26 cellular contexts compared by ENCODE assay signal in the genomic region with DNA sequence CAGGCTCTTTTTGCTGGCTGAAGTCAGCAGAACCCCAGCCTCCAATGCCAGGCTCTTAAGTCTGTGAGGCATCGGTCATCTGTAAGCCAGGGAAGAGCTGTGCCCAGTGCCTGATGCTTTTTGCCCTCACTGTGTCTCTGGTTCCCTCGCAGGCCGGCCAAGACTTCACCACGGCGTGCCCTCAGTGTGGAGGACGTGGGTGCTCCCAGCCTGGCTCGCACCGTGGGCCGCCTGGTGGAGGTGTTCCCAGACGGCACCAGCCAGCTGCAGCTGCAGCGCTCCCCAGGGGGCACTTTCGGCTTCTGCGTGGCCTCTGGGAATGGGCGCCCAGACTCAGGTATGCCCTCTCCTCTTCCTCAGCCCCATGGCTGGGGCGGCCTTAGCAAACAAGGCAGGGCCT. TPM values are rescaled to one million over a fixed set of nuclear protein-coding genes. Genes with fewer than 3 reads are reported as not detected.
"Had no signal": no experiment of that assay in that cellular context is flagged by ENCODE, and none has a peak within 500 bp of the region (broad histone marks: within the 10 kb centered on the region; RNA-seq: fewer than 3 reads in every experiment).

No MANE protein-coding gene starts in this region.

- H3K9me3 Mint-ChIP-seq: nephron had no signal

- H3K36me3 ChIP-seq: colonic mucosa, gastrocnemius medialis, pancreas, transverse colon had no signal

- H3K27me3 Mint-ChIP-seq: activated naive CD8-positive, alpha-beta T cell treated with anti-CD3 and anti-CD28 coated beads for 36 hours had no signal

- H3K4me1 ChIP-seq: adrenal gland, body of pancreas, colonic mucosa, gastrocnemius medialis, left ventricle myocardium inferior, pancreas, psoas muscle, right atrium auricular region, transverse colon had no signal

- H3K4me3 Mint-ChIP-seq: activated naive CD4-positive, alpha-beta T cell treated with anti-CD3 and anti-CD28 coated beads for 36 hours; activated naive CD8-positive, alpha-beta T cell treated with anti-CD3 and anti-CD28 coated beads for 36 hours; activated T-helper 1 cell treated with anti-CD3 and anti-CD28 coated beads, Interleukin-12 subunit alpha, Interleukin-12 subunit beta, Interleukin-2, Interleukin-4 antibody, amounts not matched to agents 30 ng/mL and 10 ng/mL and 1 ng/mL, durations not matched to agents 14 hours and 24 hours and 36 hours; nephron had no signal

- H3K27me3 ChIP-seq: adrenal gland, body of pancreas, colonic mucosa, esophagus squamous epithelium, gastrocnemius medialis, pancreas, right atrium auricular region, transverse colon had no signal

- H3K4me1 Mint-ChIP-seq: activated naive CD8-positive, alpha-beta T cell treated with anti-CD3 and anti-CD28 coated beads for 36 hours had no signal

- DNase-seq: activated CD4-positive, alpha-beta T cell treated with anti-CD3 and anti-CD28 coated beads for 48 hours; activated CD4-positive, alpha-beta T cell treated with anti-CD3 and anti-CD28 coated beads, Interleukin-2, amount 50 U/mL, for 48 hours; activated CD8-positive, alpha-beta memory T cell treated with anti-CD3 and anti-CD28 coated beads for 24 hours; activated effector memory CD4-positive, alpha-beta T cell treated with anti-CD3 and anti-CD28 coated beads, Interleukin-2, amount 50 U/mL, for 16 hours; activated naive CD4-positive, alpha-beta T cell treated with anti-CD3 and anti-CD28 coated beads for 36 hours; activated naive CD8-positive, alpha-beta T cell treated with anti-CD3 and anti-CD28 coated beads for 36 hours; activated T-cell treated with anti-CD3 and anti-CD28 coated beads, Interleukin-2, amount 50 U/mL, for 1 hour; adrenal gland; aorta; body of pancreas; colonic mucosa; effector CD8-positive, alpha-beta T cell; esophagus squamous epithelium; gastrocnemius medialis; glutamatergic neuron; left ventricle myocardium inferior; stimulated activated naive CD4-positive, alpha-beta T cell; T1000; transverse colon; WERI-Rb-1 had no signal

- H3K27ac Mint-ChIP-seq: activated naive CD4-positive, alpha-beta T cell treated with anti-CD3 and anti-CD28 coated beads for 36 hours; activated naive CD8-positive, alpha-beta T cell treated with anti-CD3 and anti-CD28 coated beads for 36 hours; activated T-helper 1 cell treated with anti-CD3 and anti-CD28 coated beads, Interleukin-12 subunit alpha, Interleukin-12 subunit beta, Interleukin-2, Interleukin-4 antibody, amounts not matched to agents 30 ng/mL and 10 ng/mL and 1 ng/mL, durations not matched to agents 14 hours and 24 hours and 36 hours; nephron had no signal

- H3K27ac ChIP-seq: adrenal gland, body of pancreas, colonic mucosa, epithelial cell of prostate, esophagus squamous epithelium, gastrocnemius medialis, left ventricle myocardium inferior, pancreas, psoas muscle, right atrium auricular region, transverse colon, WERI-Rb-1 had no signal

- H3K9me3 ChIP-seq: adrenal gland, body of pancreas, colonic mucosa, esophagus squamous epithelium, gastrocnemius medialis, left ventricle myocardium inferior, pancreas, psoas muscle, right atrium auricular region, transverse colon had no signal

- H3K4me3 ChIP-seq: adrenal gland, body of pancreas, colonic mucosa, esophagus squamous epithelium, gastrocnemius medialis, left ventricle myocardium inferior, pancreas, psoas muscle, right atrium auricular region, transverse colon had no signal

RNA-seq across cellular contexts. Expression of gene KIAA1614, which starts 32.5 kb away (rescaled TPM):
- total RNA-seq: activated naive CD4-positive, alpha-beta T cell treated with anti-CD3 and anti-CD28 coated beads for 36 hours had no signal
